17 cellular contexts compared by ENCODE assay signal in the genomic region with DNA sequence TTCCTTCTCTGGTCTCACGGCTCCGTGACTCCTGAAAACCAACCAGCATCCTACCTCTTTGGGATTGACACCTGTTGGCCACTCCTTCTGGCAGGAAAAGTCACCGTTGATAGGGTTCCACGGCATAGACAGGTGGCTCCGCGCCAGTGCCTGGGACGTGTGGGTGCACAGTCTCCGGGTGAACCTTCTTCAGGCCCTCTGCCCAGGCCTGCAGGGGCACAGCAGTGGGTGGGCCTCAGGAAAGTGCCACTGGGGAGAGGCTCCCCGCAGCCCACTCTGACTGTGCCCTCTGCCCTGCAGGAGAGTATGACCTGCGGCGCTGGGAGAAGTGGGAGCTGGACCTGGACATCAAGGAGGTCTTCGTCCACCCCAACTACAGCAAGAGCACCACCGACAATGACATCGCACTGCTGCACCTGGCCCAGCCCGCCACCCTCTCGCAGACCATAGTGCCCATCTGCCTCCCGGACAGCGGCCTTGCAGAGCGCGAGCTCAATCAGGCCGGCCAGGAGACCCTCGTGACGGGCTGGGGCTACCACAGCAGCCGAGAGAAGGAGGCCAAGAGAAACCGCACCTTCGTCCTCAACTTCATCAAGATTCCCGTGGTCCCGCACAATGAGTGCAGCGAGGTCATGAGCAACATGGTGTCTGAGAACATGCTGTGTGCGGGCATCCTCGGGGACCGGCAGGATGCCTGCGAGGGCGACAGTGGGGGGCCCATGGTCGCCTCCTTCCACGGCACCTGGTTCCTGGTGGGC. TPM values are rescaled to one million over a fixed set of nuclear protein-coding genes. Genes with fewer than 3 reads are reported as not detected.
DNase-seq lines count a peak whose midpoint lies in the region; ATAC-seq and TF ChIP-seq lines count a peak whose summit lies in the region.
"Had no signal": no experiment of that assay in that cellular context is flagged by ENCODE, and none has a peak within 500 bp of the region (broad histone marks: within the 10 kb centered on the region; RNA-seq: fewer than 3 reads in every experiment).

No MANE protein-coding gene starts in this region.

- peak overlapping the region; percentile 69 for H3K23ac ChIP-seq in neuronal stem cell (ENCODE audit: low read depth, low read length, poor library complexity)

- no peak overlapping the region for H3K4ac ChIP-seq in neuronal stem cell (ENCODE audit: low read length)

- H3K79me1 ChIP-seq in neuronal stem cell (ENCODE audit: low read depth, low read length) = peaks cover 4% of the 10 kb centered on the region

- H2BK120ac ChIP-seq in neuronal stem cell (ENCODE audit: low read depth, low read length) = no peak overlapping the region

- no peak overlapping the region for H2BK15ac ChIP-seq in neuronal stem cell (ENCODE audit: low read length)

- peaks cover 0 to 10% (median 4%) of the 10 kb centered on the region in 4 donors for H3K4me1 ChIP-seq in right lobe of liver
- peaks cover 3 to 4% of the 10 kb centered on the region in 2 donors for H3K4me1 ChIP-seq in neuronal stem cell (ENCODE audit: control insufficient read depth in 2 of 2, insufficient read depth in 1 of 2, low read depth in 1 of 2, low read length in 2 of 2)

- H3K36me3 Mint-ChIP-seq in activated CD8-positive, alpha-beta memory T cell treated with anti-CD3 and anti-CD28 coated beads, Interleukin-2, amount 10 ng/mL, durations not matched to agents 7 days and 5 days = no peaks in the 10 kb centered on the region
- H3K36me3 Mint-ChIP-seq: CD14-positive monocyte; CD8-positive, alpha-beta T cell had no signal

- no peak overlapping the region for H3K27ac ChIP-seq in right lobe of liver
- H3K27ac ChIP-seq in neuronal stem cell (replicated peaks; ENCODE audit: low read length) = no peak overlapping the region
- H3K27ac ChIP-seq: GM23248 had no signal

- peak overlapping the region; percentile 96 for H2AK5ac ChIP-seq in neuronal stem cell (ENCODE audit: low read depth, low read length)

- H3K9ac ChIP-seq in neuronal stem cell (ENCODE audit: low read depth, low read length, poor library complexity) = peak overlapping the region; percentile 30
- H3K9ac ChIP-seq: GM23248 had no signal

- peaks cover 20% of the 10 kb centered on the region for H3K27me3 Mint-ChIP-seq in activated CD8-positive, alpha-beta memory T cell treated with anti-CD3 and anti-CD28 coated beads, Interleukin-2, amount 10 ng/mL, durations not matched to agents 7 days and 5 days

- intact Hi-C loops in right lobe of liver (cut with DNase I) = no loop called here

- H4K91ac ChIP-seq in neuronal stem cell (ENCODE audit: low read depth, low read length, poor library complexity) = no peak overlapping the region

- H3K14ac ChIP-seq in neuronal stem cell (ENCODE audit: low read length) = no peak overlapping the region

- TF ChIP-seq POLR2A in right lobe of liver (IDR thresholded peaks at IDR 0.05) = no peak

- no peak overlapping the region for H3K4me2 ChIP-seq in neuronal stem cell (ENCODE audit: insufficient read depth, low read length, poor library complexity, severe bottlenecking)

- no peak overlapping the region for H2AFZ ChIP-seq in neuronal stem cell (ENCODE audit: low read length)
- H2AFZ ChIP-seq: GM23248 had no signal

- H3K27ac Mint-ChIP-seq in activated CD8-positive, alpha-beta memory T cell treated with anti-CD3 and anti-CD28 coated beads, Interleukin-2, amount 10 ng/mL, durations not matched to agents 7 days and 5 days = no peak overlapping the region
- H3K27ac Mint-ChIP-seq: CD8-positive, alpha-beta T cell had no signal

- no peaks in the 10 kb centered on the region for H3K27me3 ChIP-seq in right lobe of liver
- peaks cover 3 to 42% (median 5%) of the 10 kb centered on the region in 3 experiments for H3K27me3 ChIP-seq in neuronal stem cell (ENCODE audit: control insufficient read depth in 3 of 3, insufficient read depth in 3 of 3, low read depth in 1 of 3, low read length in 3 of 3)

- H3K9me3 Mint-ChIP-seq in activated CD8-positive, alpha-beta memory T cell treated with anti-CD3 and anti-CD28 coated beads, Interleukin-2, amount 10 ng/mL, durations not matched to agents 7 days and 5 days (ENCODE audit: low read depth) = no peaks in the 10 kb centered on the region
- H3K9me3 Mint-ChIP-seq: CD8-positive, alpha-beta T cell had no signal

- TF ChIP-seq CTCF in right lobe of liver (IDR thresholded peaks at IDR 0.05) = no peak

- CTCF ChIA-PET in activated CD8-positive, alpha-beta memory T cell treated with anti-CD3 and anti-CD28 coated beads, Interleukin-2, amount 10 ng/mL, durations not matched to agents 7 days and 5 days (lab: Charles Lee) = no interaction called here

- 93% methylated on average over 13 of the region's 36 CpGs for WGBS in right lobe of liver (ENCODE audit: insufficient coverage, low coverage, low lambda C conversion rate, missing lambda C conversion rate)
- WGBS in neuronal stem cell (ENCODE audit: extremely low coverage in 2 of 2, insufficient read length in 2 of 2, insufficient replicate concordance in 1 of 2), 2 donors = no CpG with 5 or more reads among the region's 36 CpGs

- H3K9me3 ChIP-seq in right lobe of liver (no peaks in the 10 kb centered on the region), neuronal stem cell (replicated peaks in 1 of 2; ENCODE audit: control insufficient read depth in 2 of 2, insufficient read depth in 1 of 2, low read depth in 1 of 2, low read length in 2 of 2) (no peaks in the 10 kb centered on the region)

- no peak overlapping the region for H3K18ac ChIP-seq in neuronal stem cell (ENCODE audit: low read length)

- H3K36me3 ChIP-seq in right lobe of liver = peaks cover 0 to 26% (median 12%) of the 10 kb centered on the region in 4 donors
- H3K36me3 ChIP-seq in neuronal stem cell (replicated peaks in 1 of 2; ENCODE audit: control insufficient read depth in 2 of 2, insufficient read depth in 2 of 2, low read length in 2 of 2) = no peaks in the 10 kb centered on the region

- peak; percentile 35 for DNase-seq in activated CD8-positive, alpha-beta memory T cell treated with anti-CD3 and anti-CD28 coated beads for 24 hours
- DNase-seq in activated CD8-positive, alpha-beta memory T cell treated with anti-CD3 and anti-CD28 coated beads, Interleukin-2, amount 10 ng/mL, durations not matched to agents 7 days and 5 days = no peak
- DNase-seq in right lobe of liver (no peak), neuronal stem cell (ENCODE audit: low spot score) (no peak), AG08395 (ENCODE audit: low spot score) (no peak), cortex of kidney (lab: John Stamatoyannopoulos, UW) (no peak)
- no peak for DNase-seq in stimulated activated CD4-positive, alpha-beta T cell treated with anti-CD3 and anti-CD28 coated beads, Interleukin-12 subunit alpha, Interleukin-12 subunit beta, amount 100 ng/mL, for 4 hours
- DNase-seq: 8988T; ACHN; CD8-positive, alpha-beta T cell; COR-L47; DMS153; DMS79 treated with DMSO at 0.1 percent for 48 hours; EL; GM23248 had no signal

- peaks cover 3% of the 10 kb centered on the region for H3K4me1 Mint-ChIP-seq in activated CD8-positive, alpha-beta memory T cell treated with anti-CD3 and anti-CD28 coated beads, Interleukin-2, amount 10 ng/mL, durations not matched to agents 7 days and 5 days

- H4K8ac ChIP-seq in neuronal stem cell (ENCODE audit: low read depth, low read length) = peak overlapping the region; percentile 31

- peak overlapping the region; percentile 63 for H2BK5ac ChIP-seq in neuronal stem cell (ENCODE audit: low read length)

- no peak overlapping the region for H3K4me3 Mint-ChIP-seq in activated CD8-positive, alpha-beta memory T cell treated with anti-CD3 and anti-CD28 coated beads, Interleukin-2, amount 10 ng/mL, durations not matched to agents 7 days and 5 days
- H3K4me3 Mint-ChIP-seq: CD14-positive monocyte; CD8-positive, alpha-beta T cell had no signal

- H3K4me3 ChIP-seq in right lobe of liver = no peak overlapping the region
- H3K4me3 ChIP-seq in neuronal stem cell (ENCODE audit: low read length in 2 of 2) = no peak overlapping the region
- H3K4me3 ChIP-seq: GM23248 had no signal

- no peak for ATAC-seq in activated CD8-positive, alpha-beta memory T cell treated with anti-CD3 and anti-CD28 coated beads, Interleukin-2, amount 10 ng/mL, durations not matched to agents 7 days and 5 days
- ATAC-seq in right lobe of liver = peak in 3 of 4 donors; percentile 10 to 31 (median 28)
- ATAC-seq: CD8-positive, alpha-beta T cell; HCT116 had no signal

- H2BK12ac ChIP-seq in neuronal stem cell (ENCODE audit: low read length) = peak overlapping the region; percentile 67

RNA-seq across cellular contexts. Expression of a gene that starts 10.0 kb away (rescaled TPM):
- under 1 TPM in 1 of 2 experiments, not detected in 1; 0.30 TPM for total RNA-seq in activated CD8-positive, alpha-beta memory T cell treated with anti-CD3 and anti-CD28 coated beads, Interleukin-2, amount 10 ng/mL, durations not matched to agents 7 days and 5 days
- total RNA-seq in right lobe of liver = 100 to 1,000 TPM; 224 to 447 (median 319) TPM
- 0.07 TPM for polyA plus RNA-seq in neuronal stem cell (2013, experiment 1 of 2)
- 0.07 TPM for polyA plus RNA-seq in neuronal stem cell (2013, experiment 2 of 2)
- total RNA-seq: GM23248 had no signal
- polyA plus RNA-seq: CD14-positive monocyte, GM23248 had no signal

RNA-seq across cellular contexts. Expression of a gene that starts 40.5 kb away (rescaled TPM):
- total RNA-seq in activated CD8-positive, alpha-beta memory T cell treated with anti-CD3 and anti-CD28 coated beads, Interleukin-2, amount 10 ng/mL, durations not matched to agents 7 days and 5 days = 10 to 100 TPM; 53.5 to 56.9 TPM
- total RNA-seq in right lobe of liver = 10 to 100 TPM; 28.6 to 45.1 (median 39.8) TPM
- 9.5 TPM for polyA plus RNA-seq in neuronal stem cell (2013, experiment 1 of 2)
- polyA plus RNA-seq in neuronal stem cell (2013, experiment 2 of 2) = 10.4 TPM

Comparison
In these comparisons a context has a peak if more than half of its experiments do, and no peak if none do; other contexts are left out.
1. RNA of a gene that starts 10.0 kb away (total RNA-seq): 224 to 447 TPM in right lobe of liver; 0.30 TPM in activated CD8-positive, alpha-beta memory T cell treated with anti-CD3 and anti-CD28 coated beads, Interleukin-2, amount 10 ng/mL, durations not matched to agents 7 days and 5 days; every median in the first group is over 100 times any median in the second.